ENCODE assay signal across 1 cellular context in genomic region chr17:7587831-7588230, GRCh38.
TF ChIP-seq lines count a peak whose summit lies in the region.

No MANE protein-coding gene starts in this region.

TF ChIP-seq in GM23338, 12 proteins besides CTCF, POLR2A, EP300 and RAD21 (continued from another document):
- TF ChIP-seq ZNF462 (CRISPR knock-in tag; IDR thresholded peaks at IDR 0.05): no peak
- TF ChIP-seq ETS1 (IDR thresholded peaks at IDR 0.05): no peak
- TF ChIP-seq NANOG (IDR thresholded peaks at IDR 0.05; ENCODE audit: borderline replicate concordance): no peak
- TF ChIP-seq EZH2 (IDR thresholded peaks at IDR 0.05; ENCODE audit: low read depth, unreplicated experiment): no peak
